In the genomic region with DNA sequence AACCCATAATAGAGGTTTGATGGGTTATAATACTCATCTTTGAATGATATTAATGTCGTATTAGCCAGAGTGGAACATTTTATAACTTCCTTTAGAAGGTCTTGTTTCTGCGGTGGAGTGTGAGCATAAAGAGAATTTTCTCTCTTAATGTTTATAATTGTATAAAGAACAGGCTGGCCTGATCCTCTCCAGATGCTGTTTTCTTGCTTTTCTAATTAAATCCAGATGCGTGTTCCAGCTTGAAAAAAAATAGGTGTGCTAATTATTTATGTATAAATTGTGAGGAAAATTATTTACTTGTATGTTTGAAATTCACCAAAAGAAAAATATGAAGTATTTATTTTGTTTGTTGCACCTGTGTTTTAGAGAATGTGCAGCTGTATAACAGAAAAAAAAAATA, we compare ENCODE assay signal across 16 cellular contexts.
A peak's percentile ranks its signal among the peaks of the same experiment; 100 is the strongest.
DNase-seq lines count a peak whose midpoint lies in the region; ATAC-seq and TF ChIP-seq lines count a peak whose summit lies in the region.
"Had no signal": no experiment of that assay in that cellular context is flagged by ENCODE, and none has a peak within 500 bp of the region (broad histone marks: within the 10 kb centered on the region; RNA-seq: fewer than 3 reads in every experiment).

No MANE protein-coding gene starts in this region.

- ATAC-seq in SK-N-SH treated with all-trans-retinoic acid at 6 μM for 48 hours = no peak
- ATAC-seq: A549, HCT116 had no signal

- DNase-seq in NCI-H2171 treated with DMSO at 0.1 percent for 48 hours (lab: John Stamatoyannopoulos, UW) (peak; percentile 30), NCI-H2171 (lab: John Stamatoyannopoulos, UW) (no peak), fibroblast of peridontal ligament (ENCODE audit: extremely low read depth) (peak; percentile 30), GM19240 (ENCODE audit: insufficient read length, low spot score) (no peak), DMS79 treated with DMSO at 0.1 percent for 48 hours (lab: John Stamatoyannopoulos, UW) (no peak)
- no peak for DNase-seq in effector CD8-positive, alpha-beta T cell (lab: John Stamatoyannopoulos, UW)
- DNase-seq: CD4-positive, alpha-beta memory T cell; DMS153; DMS79; GF-D8; GOT3; H7; HFFc6 had no signal

TF ChIP-seq in SK-N-SH treated with all-trans-retinoic acid at 6 μM for 48 hours, 23 proteins besides CTCF, POLR2A, EP300 and RAD21:
- TF ChIP-seq, protein P1, sequence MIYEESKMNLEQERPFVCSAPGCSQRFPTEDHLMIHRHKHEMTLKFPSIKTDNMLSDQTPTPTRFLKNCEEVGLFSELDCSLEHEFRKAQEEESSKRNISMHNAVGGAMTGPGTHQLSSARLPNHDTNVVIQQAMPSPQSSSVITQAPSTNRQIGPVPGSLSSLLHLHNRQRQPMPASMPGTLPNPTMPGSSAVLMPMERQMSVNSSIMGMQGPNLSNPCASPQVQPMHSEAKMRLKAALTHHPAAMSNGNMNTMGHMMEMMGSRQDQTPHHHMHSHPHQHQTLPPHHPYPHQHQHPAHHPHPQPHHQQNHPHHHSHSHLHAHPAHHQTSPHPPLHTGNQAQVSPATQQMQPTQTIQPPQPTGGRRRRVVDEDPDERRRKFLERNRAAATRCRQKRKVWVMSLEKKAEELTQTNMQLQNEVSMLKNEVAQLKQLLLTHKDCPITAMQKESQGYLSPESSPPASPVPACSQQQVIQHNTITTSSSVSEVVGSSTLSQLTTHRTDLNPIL (CRISPR knock-in tag; IDR thresholded peaks at IDR 0.05; ENCODE audit: low read depth) = no peak
- peak; percentile 91 for TF ChIP-seq TCF4 (CRISPR knock-in tag; IDR thresholded peaks at IDR 0.05; ENCODE audit: borderline replicate concordance)

Comparison
In these comparisons a context has a peak if more than half of its experiments do, and no peak if none do; other contexts are left out.
1. DNase-seq: peak in NCI-H2171 treated with DMSO at 0.1 percent for 48 hours (single experiment) and fibroblast of peridontal ligament (single experiment); none in NCI-H2171 (single experiment), GM19240 (single experiment), DMS79 treated with DMSO at 0.1 percent for 48 hours (single experiment) and effector CD8-positive, alpha-beta T cell (single experiment).